In the genomic region with DNA sequence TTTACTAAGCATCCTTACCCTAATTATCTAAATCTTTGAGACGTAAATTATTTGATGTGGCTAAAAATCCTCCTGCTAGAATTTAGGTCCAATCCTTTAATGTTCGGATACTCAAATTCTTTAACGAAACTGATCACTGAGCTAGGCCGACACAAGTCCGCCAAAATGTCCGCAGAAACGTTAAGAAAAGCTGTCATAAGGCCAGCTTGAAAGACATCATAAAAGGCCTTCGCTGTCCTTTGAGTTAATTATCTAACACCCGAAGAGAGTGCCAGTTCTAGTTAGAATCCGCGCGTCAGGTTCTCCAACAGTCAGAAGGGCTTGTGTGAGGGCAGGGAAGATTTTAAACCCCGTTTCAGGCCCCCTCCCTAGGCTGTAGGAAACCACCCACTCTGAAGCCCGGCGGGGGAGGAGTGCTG, we compare ENCODE assay signal across 8 cellular contexts. TPM values are rescaled to one million over a fixed set of nuclear protein-coding genes. Genes with fewer than 3 reads are reported as not detected.
DNase-seq lines count a peak whose midpoint lies in the region; ATAC-seq and TF ChIP-seq lines count a peak whose summit lies in the region.

No MANE protein-coding gene starts in this region.

- H3K79me2 ChIP-seq in mammary epithelial cell (ENCODE audit: insufficient read depth, low read length) = peaks cover 50% of the 10 kb centered on the region

- H3K9me3 ChIP-seq in CD4-positive, alpha-beta memory T cell (ENCODE audit: control insufficient read depth in 1 of 2, low read length in 2 of 2) = no peaks in the 10 kb centered on the region
- no peaks in the 10 kb centered on the region for H3K9me3 ChIP-seq in mammary epithelial cell (replicated peaks; ENCODE audit: insufficient read depth, low read length)
- no peaks in the 10 kb centered on the region for H3K9me3 ChIP-seq in mesodermal cell (ENCODE audit: control insufficient read depth, low read length)

- H3K36me3 Mint-ChIP-seq in CD4-positive, alpha-beta memory T cell = peaks cover 0 to 33% of the 10 kb centered on the region in 2 donors

- CTCF ChIA-PET in CD4-positive, alpha-beta memory T cell (lab: Charles Lee; ENCODE audit: partially characterized antibody) = interaction anchor here (0.5 to 1.7 kb wide), 2 partner anchors 56 to 62 kb away, joined by 3 read pairs; no protein-coding TSS in a partner anchor
- CTCF ChIA-PET in mammary epithelial cell (lab: Charles Lee; ENCODE audit: low non-redundant PET) = no interaction called here

- in situ Hi-C loops in mammary epithelial cell (cut with MboI; ENCODE audit: low sequenced_read_pairs in 2 of 2) = no loop called here

- H3K4me1 ChIP-seq in CD4-positive, alpha-beta memory T cell (ENCODE audit: insufficient read depth, low read length) = peaks cover 43% of the 10 kb centered on the region
- peaks cover 13% of the 10 kb centered on the region for H3K4me1 ChIP-seq in mammary epithelial cell (ENCODE audit: insufficient read depth, low read length)
- H3K4me1 ChIP-seq in mesodermal cell (ENCODE audit: control insufficient read depth, insufficient read depth, low read length, poor library complexity, severe bottlenecking) = no peaks in the 10 kb centered on the region

- H2AFZ ChIP-seq in mammary epithelial cell (ENCODE audit: low read depth, low read length) = peak overlapping the region; percentile 83

- no peak for TF ChIP-seq CTCF in mammary epithelial cell (conservative IDR thresholded peaks at IDR 0.05 in 1 of 2, IDR thresholded peaks at IDR 0.05 in 1 of 2; ENCODE audit: extremely low read depth in 1 of 2, insufficient read depth in 1 of 2, low read depth in 1 of 2, low read length in 2 of 2)

- WGBS in mammary epithelial cell (ENCODE audit: low coverage, missing lambda C conversion rate) = 2% methylated on average over 13 of the region's 15 CpGs
- WGBS in mesodermal cell (ENCODE audit: insufficient coverage in 2 of 2), 2 experiments = 0 to 1% methylated on average over 11 to 13 of the region's 15 CpGs

- no peaks in the 10 kb centered on the region for H3K27me3 ChIP-seq in CD4-positive, alpha-beta memory T cell (ENCODE audit: insufficient read depth, low read length)
- no peaks in the 10 kb centered on the region for H3K27me3 ChIP-seq in mammary epithelial cell (ENCODE audit: insufficient read depth, low read length)

- POLR2A ChIA-PET in CD4-positive, alpha-beta memory T cell (lab: Charles Lee; ENCODE audit: partially characterized antibody) = interaction anchor here (0.6 to 4.7 kb wide), 37 partner anchors 9 to 1611 kb away, joined by 3 to 62 read pairs (median 4); a partner anchor contains a TSS

- H3K27ac ChIP-seq in CD4-positive, alpha-beta memory T cell (ENCODE audit: low read depth, low read length) = peak overlapping the region; percentile 96
- peak overlapping the region; percentile 97 for H3K27ac ChIP-seq in mammary epithelial cell (ENCODE audit: insufficient read depth, low read depth, low read length)
- H3K27ac ChIP-seq in mesodermal cell (ENCODE audit: low read depth, low read length, severe bottlenecking) = peak overlapping the region; percentile 100

- ATAC-seq in HG03025 (IDR thresholded peaks at IDR 0.05; ENCODE audit: low FRiP score, unreplicated experiment) (no peak), HG02840 (IDR thresholded peaks at IDR 0.05; ENCODE audit: low FRiP score, unreplicated experiment) (no peak)

- H3K4me2 ChIP-seq in mammary epithelial cell (ENCODE audit: insufficient read depth, low read depth, low read length) = peak overlapping the region; percentile 87

- intact Hi-C loops in CD4-positive, alpha-beta memory T cell (cut with micrococcal nuclease) = loop anchor here (1.0 to 5.0 kb wide), 5 partner anchors 23 to 1102 kb away; a partner anchor contains a TSS
- intact Hi-C loops in mammary epithelial cell (cut with micrococcal nuclease) = loop anchor here (2.0 to 5.0 kb wide), 2 partner anchors 54 to 97 kb away; a partner anchor contains a TSS

- H3K4me1 Mint-ChIP-seq in CD4-positive, alpha-beta memory T cell = peaks cover 25 to 63% (median 39%) of the 10 kb centered on the region in 4 donors

- DNase-seq in CD4-positive, alpha-beta memory T cell = peak in 1 of 5 donors; percentile 97
- DNase-seq in HuH-7 (ENCODE audit: low spot score) = peak; percentile 73
- DNase-seq in mammary epithelial cell = no peak
- DNase-seq in NCI-H2227 treated with DMSO at 0.1 percent for 48 hours (lab: John Stamatoyannopoulos, UW) = no peak
- no peak for DNase-seq in midbrain (lab: John Stamatoyannopoulos, UW)

- H3K9me3 Mint-ChIP-seq in CD4-positive, alpha-beta memory T cell = peaks cover 0 to 5% (median 0%) of the 10 kb centered on the region in 8 donors

- dilution Hi-C loops in mammary epithelial cell (cut with HindIII; ENCODE audit: low sequenced_read_pairs) = no loop called here

- peaks cover 20% of the 10 kb centered on the region for H4K20me1 ChIP-seq in mammary epithelial cell (ENCODE audit: insufficient read depth, low read length)

- H3K27me3 Mint-ChIP-seq in CD4-positive, alpha-beta memory T cell = no peaks in the 10 kb centered on the region

- H3K27ac Mint-ChIP-seq in CD4-positive, alpha-beta memory T cell = peak overlapping the region; percentile 97 to 99 (median 99)

- peak overlapping the region; percentile 99 for H3K9ac ChIP-seq in mammary epithelial cell (ENCODE audit: insufficient read depth, low read length)

- peak overlapping the region; percentile 89 to 98 for H3K4me3 ChIP-seq in CD4-positive, alpha-beta memory T cell (ENCODE audit: low read length in 2 of 2)
- H3K4me3 ChIP-seq in mammary epithelial cell (replicated peaks in 1 of 3; ENCODE audit: insufficient read depth in 1 of 3, low read depth in 2 of 3, low read length in 3 of 3) = peak overlapping the region; percentile 83 to 97 (median 96)
- peak overlapping the region; percentile 100 for H3K4me3 ChIP-seq in mesodermal cell (ENCODE audit: extremely low read depth, insufficient read depth, low read length, poor library complexity, severe bottlenecking)

- H3K4me3 Mint-ChIP-seq in CD4-positive, alpha-beta memory T cell = peak overlapping the region; percentile 92 to 99 (median 97)

- BruUV-seq in mammary epithelial cell (replicated peaks; lab: Mats Ljungman, UMichigan) = TSS peak; percentile 88

- H3K36me3 ChIP-seq in CD4-positive, alpha-beta memory T cell (ENCODE audit: insufficient read depth, low read length) = no peaks in the 10 kb centered on the region
- H3K36me3 ChIP-seq in mammary epithelial cell (ENCODE audit: insufficient read depth, low read length) (no peaks in the 10 kb centered on the region), mesodermal cell (ENCODE audit: control insufficient read depth, insufficient read depth, low read length) (peaks cover 14% of the 10 kb centered on the region)

RNA-seq across cellular contexts. Expression of a gene that starts 0.8 kb away (rescaled TPM):
- 100 to 1,000 TPM; 115 to 118 TPM for total RNA-seq in CD4-positive, alpha-beta memory T cell
- polyA plus RNA-seq in CD4-positive, alpha-beta memory T cell = 10 to 100 TPM; 27.0 to 54.2 TPM
- total RNA-seq in mammary epithelial cell = 100 to 1,000 TPM; 266 to 356 TPM
- 267 TPM for polyA plus RNA-seq in mammary epithelial cell
- 336 TPM for polyA minus RNA-seq in mammary epithelial cell
- polyA plus RNA-seq in mesodermal cell (2013, experiment 1 of 2) = 224 TPM
- 226 TPM for polyA plus RNA-seq in mesodermal cell (2013, experiment 2 of 2)

RNA-seq across cellular contexts. Expression of a gene that starts 53.5 kb away (rescaled TPM):
- 10 to 100 TPM; 25.4 to 29.9 TPM for total RNA-seq in CD4-positive, alpha-beta memory T cell
- polyA plus RNA-seq in CD4-positive, alpha-beta memory T cell = 10 to 100 TPM; 19.9 to 27.1 TPM
- total RNA-seq in mammary epithelial cell = 10 to 100 TPM; 22.5 to 42.7 TPM
- 15.1 TPM for polyA plus RNA-seq in mammary epithelial cell
- 23.0 TPM for polyA minus RNA-seq in mammary epithelial cell
- polyA plus RNA-seq in mesodermal cell (2013, experiment 1 of 2) = 46.3 TPM
- 47.5 TPM for polyA plus RNA-seq in mesodermal cell (2013, experiment 2 of 2)
